Comparison of ENCODE assay signal across 14 cellular contexts in the genomic region with DNA sequence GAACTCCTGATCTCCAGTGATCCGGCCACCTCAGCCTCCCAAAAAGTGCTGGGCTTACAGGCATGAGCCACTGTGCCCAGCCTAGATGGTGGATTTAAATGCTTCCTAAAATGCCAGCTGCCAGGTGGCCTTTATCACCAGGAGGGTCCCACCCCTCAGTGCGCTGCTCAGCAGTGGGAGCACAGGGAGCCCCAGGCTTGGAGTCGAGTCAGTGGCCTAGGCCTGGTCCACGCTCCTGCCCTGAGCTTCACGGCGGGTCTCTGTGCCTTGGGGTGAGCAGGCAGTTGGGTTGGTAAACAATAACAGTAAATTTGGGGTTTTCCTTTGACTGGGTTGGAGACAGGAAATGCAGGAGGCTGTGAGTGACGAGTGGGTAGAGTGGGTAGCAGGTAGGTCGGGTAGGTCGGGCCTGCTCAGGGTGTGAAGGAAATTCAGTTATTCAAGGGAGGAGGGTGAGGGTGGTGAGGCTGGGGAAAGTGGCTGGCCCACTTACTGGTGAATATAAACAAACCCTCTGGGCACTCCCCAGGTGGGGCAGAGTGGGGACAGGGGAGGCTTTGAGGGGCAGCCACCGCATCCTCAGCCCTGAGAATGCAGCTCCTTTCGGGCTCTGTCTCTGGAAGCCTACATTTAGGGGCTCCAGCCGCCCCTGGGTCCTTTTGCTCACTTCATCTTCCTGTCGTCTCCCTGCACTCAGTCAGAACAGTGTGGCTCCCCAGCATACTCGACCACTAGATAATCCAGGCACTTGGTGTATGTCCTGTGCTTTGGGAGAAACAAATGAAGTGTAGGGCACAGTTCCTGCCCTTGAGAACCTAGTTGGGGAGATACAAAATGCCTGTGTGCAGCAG. TPM values are rescaled to one million over a fixed set of nuclear protein-coding genes. Genes with fewer than 3 reads are reported as not detected.
DNase-seq lines count a peak whose midpoint lies in the region; ATAC-seq and TF ChIP-seq lines count a peak whose summit lies in the region.
"Had no signal": no experiment of that assay in that cellular context is flagged by ENCODE, and none has a peak within 500 bp of the region (broad histone marks: within the 10 kb centered on the region; RNA-seq: fewer than 3 reads in every experiment).

No MANE protein-coding gene starts in this region.

- no peak overlapping the region for H3K4me3 ChIP-seq in stomach

- peak overlapping the region; percentile 10 to 46 (median 22) for H3K27ac ChIP-seq in stomach

- DNase-seq in activated T-cell treated with anti-CD3 and anti-CD28 coated beads for 1 hour (ENCODE audit: low read depth) (peak; percentile 25), cardiac septum (ENCODE audit: low spot score) (peak; percentile 54), stomach (no peak), SIG-M5 treated with dmso at 0.1 percent for 504 hours (lab: John Stamatoyannopoulos, UW; ENCODE audit: unreplicated experiment) (no peak), NCI-H69 (lab: John Stamatoyannopoulos, UW) (no peak)
- no peak for DNase-seq in activated T-cell treated with anti-CD3 and anti-CD28 coated beads, Interleukin-2, amount 50 U/mL, for 48 hours
- peak; percentile 62 for DNase-seq in activated T-cell treated with anti-CD3 and anti-CD28 coated beads, Interleukin-2, amount 50 U/mL, for 1 hour
- DNase-seq: foreskin fibroblast, mesendoderm had no signal

- no peak for ATAC-seq in GM21619 (IDR thresholded peaks at IDR 0.05; ENCODE audit: unreplicated experiment)

- TF ChIP-seq CTCF in stomach (IDR thresholded peaks at IDR 0.05): no peak

- no peaks in the 10 kb centered on the region for H3K9me3 ChIP-seq in stomach

- TF ChIP-seq EP300 in stomach (IDR thresholded peaks at IDR 0.05): no peak

- no peaks in the 10 kb centered on the region for H3K27me3 ChIP-seq in stomach

- TF ChIP-seq POLR2A in stomach (IDR thresholded peaks at IDR 0.05): no peak

- intact Hi-C loops in cardiac septum (cut with DNase I): no loop called here
- intact Hi-C loops in stomach (cut with DNase I; ENCODE audit: low total_unique reads): loop anchor here (10.0 kb wide), 1 partner anchor 168 kb away; no protein-coding TSS in a partner anchor

- peaks cover 0 to 54% (median 18%) of the 10 kb centered on the region in 4 donors for H3K4me1 ChIP-seq in stomach

- WGBS in stomach, 5 donors: 70 to 79% (median 75%) methylated on average over 11 to 14 of the region's 14 CpGs

- peaks cover 19 to 51% (median 36%) of the 10 kb centered on the region in 4 donors for H3K36me3 ChIP-seq in stomach

RNA-seq across cellular contexts. Expression of a gene that starts 33.5 kb away (rescaled TPM):
- total RNA-seq in cardiac septum (not detected), stomach (10 to 100 TPM in 1 of 5 donors, not detected in 4; 25.9 TPM)
- 1 to 10 TPM in 1 of 3 donors, not detected in 2; 3.1 TPM for polyA plus RNA-seq in stomach
- total RNA-seq: bronchial epithelial cell; skeletal muscle tissue; T-helper 1 cell treated with Interleukin-12 subunit alpha and Interleukin-12 subunit beta and Interleukin-4 antibody, amounts not matched to agents 30 ng/mL and 1 ng/mL, for 36 hours; ureter had no signal

RNA-seq across cellular contexts. Expression of a gene that starts 35.2 kb away (rescaled TPM):
- 0.43 TPM for total RNA-seq in cardiac septum
- 1 to 10 TPM in 1 of 5 donors, under 1 TPM in 2, not detected in 2; 0.29 to 2.8 (median 0.45) TPM for total RNA-seq in stomach
- 1 to 10 TPM; 1.2 to 7.2 (median 1.9) TPM for polyA plus RNA-seq in stomach
- total RNA-seq: bronchial epithelial cell had no signal

RNA-seq across cellular contexts. Expression of a gene that starts 52.4 kb away (rescaled TPM):
- total RNA-seq in cardiac septum (242 TPM), stomach (10 to 100 TPM; 22.6 to 78.0 (median 43.9) TPM)
- 10 to 100 TPM; 30.1 to 60.8 (median 55.4) TPM for polyA plus RNA-seq in stomach

Comparison
In these comparisons a context has a peak if more than half of its experiments do, and no peak if none do; other contexts are left out.
1. DNase-seq: peak in activated T-cell treated with anti-CD3 and anti-CD28 coated beads for 1 hour (single experiment), activated T-cell treated with anti-CD3 and anti-CD28 coated beads, Interleukin-2, amount 50 U/mL, for 1 hour (single experiment) and cardiac septum (single experiment); none in activated T-cell treated with anti-CD3 and anti-CD28 coated beads, Interleukin-2, amount 50 U/mL, for 48 hours (0 of 2), stomach (single experiment), SIG-M5 treated with dmso at 0.1 percent for 504 hours (single experiment) and NCI-H69 (single experiment).